In genomic region chr4:144583658-144584057, GRCh38 we compare ENCODE assay signal across 14 cellular contexts.
DNase-seq lines count a peak whose midpoint lies in the region; ATAC-seq and TF ChIP-seq lines count a peak whose summit lies in the region.
"Had no signal": no experiment of that assay in that cellular context is flagged by ENCODE, and none has a peak within 500 bp of the region (broad histone marks: within the 10 kb centered on the region; RNA-seq: fewer than 3 reads in every experiment).

No MANE protein-coding gene starts in this region.

- H3K27ac ChIP-seq in upper lobe of left lung = peak overlapping the region in 2 of 4 donors; percentile 2 to 36
- H3K27ac ChIP-seq: foreskin keratinocyte had no signal

- CTCF ChIA-PET in WTC11 (lab: Charles Lee) = no interaction called here

- H2AFZ ChIP-seq in Loucy (ENCODE audit: low read length) = peak overlapping the region; percentile 71; the same call in 1 of the 2 replicates

- H3K9ac ChIP-seq in Loucy (ENCODE audit: low read depth, low read length, poor library complexity, severe bottlenecking) = no peak overlapping the region

- TF ChIP-seq POLR2A in upper lobe of left lung (IDR thresholded peaks at IDR 0.05) = no peak

- ATAC-seq in upper lobe of left lung (ENCODE audit: low FRiP score in 2 of 2) (peak; percentile 51 to 68), GM21447 (IDR thresholded peaks at IDR 0.05; ENCODE audit: unreplicated experiment) (no peak), WTC11 (no peak)
- ATAC-seq: activated naive CD8-positive, alpha-beta T cell treated with anti-CD3 and anti-CD28 coated beads, Interleukin-2, amount 50 U/mL, for 24 hours; foreskin keratinocyte had no signal

- H3K4me1 ChIP-seq in Loucy (ENCODE audit: insufficient read depth, low read length, poor library complexity, severe bottlenecking) (peaks cover 9% of the 10 kb centered on the region), upper lobe of left lung (peaks cover 0 to 10% (median 0%) of the 10 kb centered on the region in 4 donors)

- H3K79me2 ChIP-seq in Loucy (ENCODE audit: insufficient read depth, low read length) = no peaks in the 10 kb centered on the region

- POLR2A ChIA-PET in WTC11 (lab: Charles Lee) = no interaction called here

- no peak overlapping the region for H3K4me2 ChIP-seq in Loucy (ENCODE audit: low read depth, low read length, poor library complexity, severe bottlenecking)

- no peaks in the 10 kb centered on the region for H3F3A ChIP-seq in Loucy (ENCODE audit: low read depth)

- peaks cover 7% of the 10 kb centered on the region for H3K9me3 Mint-ChIP-seq in chondrocyte (ENCODE audit: low read depth)
- peaks cover 23% of the 10 kb centered on the region for H3K9me3 Mint-ChIP-seq in WTC11

- no peak overlapping the region for H3K4me3 Mint-ChIP-seq in chondrocyte (ENCODE audit: unreplicated experiment)
- no peak overlapping the region for H3K4me3 Mint-ChIP-seq in WTC11
- H3K4me3 Mint-ChIP-seq: activated naive CD8-positive, alpha-beta T cell treated with anti-CD3 and anti-CD28 coated beads, Interleukin-2, amount 50 U/mL, for 24 hours; CD8-positive, alpha-beta memory T cell had no signal

- peaks cover 3% of the 10 kb centered on the region for H3K36me3 Mint-ChIP-seq in chondrocyte (ENCODE audit: low read depth)
- peaks cover 11% of the 10 kb centered on the region for H3K36me3 Mint-ChIP-seq in WTC11
- H3K36me3 Mint-ChIP-seq: CD8-positive, alpha-beta memory T cell had no signal

- H3K9me2 ChIP-seq in Loucy (replicated peaks; ENCODE audit: low read depth, low read length) = no peaks in the 10 kb centered on the region

- peak in 1 of 4 donors; percentile 23 for TF ChIP-seq EP300 in upper lobe of left lung (IDR thresholded peaks at IDR 0.05)

- peak overlapping the region; percentile 81 for H3K27ac Mint-ChIP-seq in chondrocyte (ENCODE audit: unreplicated experiment)
- H3K27ac Mint-ChIP-seq in WTC11 = no peak overlapping the region
- H3K27ac Mint-ChIP-seq: activated naive CD8-positive, alpha-beta T cell treated with anti-CD3 and anti-CD28 coated beads, Interleukin-2, amount 50 U/mL, for 24 hours; CD8-positive, alpha-beta memory T cell had no signal

- H4K20me1 ChIP-seq in Loucy (ENCODE audit: insufficient read depth, low read length, poor library complexity, severe bottlenecking) = no peaks in the 10 kb centered on the region

- H3K27me3 Mint-ChIP-seq in chondrocyte (ENCODE audit: low read depth) (no peaks in the 10 kb centered on the region), WTC11 (ENCODE audit: low read depth) (no peaks in the 10 kb centered on the region)
- H3K27me3 Mint-ChIP-seq: activated naive CD8-positive, alpha-beta T cell treated with anti-CD3 and anti-CD28 coated beads, Interleukin-2, amount 50 U/mL, for 24 hours had no signal

- H3K9me3 ChIP-seq in Loucy (ENCODE audit: insufficient read depth, low read depth, low read length) = peaks cover 6% of the 10 kb centered on the region; the same call in 1 of the 2 replicates
- no peaks in the 10 kb centered on the region for H3K9me3 ChIP-seq in upper lobe of left lung

- H3K4me3 ChIP-seq in Loucy (ENCODE audit: low read length, poor library complexity, severe bottlenecking) (no peak overlapping the region), upper lobe of left lung (no peak overlapping the region)

- DNase-seq in chondrocyte (ENCODE audit: low spot score) (no peak), kidney glomerular epithelial cell (lab: John Stamatoyannopoulos, UW) (peak; percentile 86), upper lobe of left lung (no peak), MV-4-11 (lab: John Stamatoyannopoulos, UW) (no peak), WTC11 (ENCODE audit: low spot score) (no peak)
- DNase-seq: activated CD4-positive, alpha-beta T cell treated with anti-CD3 and anti-CD28 coated beads for 1 hour; activated naive CD8-positive, alpha-beta T cell treated with anti-CD3 and anti-CD28 coated beads, Interleukin-2, amount 50 U/mL, for 24 hours; CD8-positive, alpha-beta memory T cell; cortex of kidney; NCI-H1436 treated with DMSO at 0.1 percent for 48 hours; T-helper 1 cell had no signal

- TF ChIP-seq CTCF in Loucy (conservative IDR thresholded peaks at IDR 0.05; ENCODE audit: low read length) = no peak
- no peak for TF ChIP-seq CTCF in chondrocyte (IDR thresholded peaks at IDR 0.05)
- TF ChIP-seq CTCF in upper lobe of left lung (IDR thresholded peaks at IDR 0.05) = no peak
- TF ChIP-seq CTCF in WTC11 (IDR thresholded peaks at IDR 0.05) = no peak

- H3K36me3 ChIP-seq in Loucy (ENCODE audit: insufficient read depth, low read length) (no peaks in the 10 kb centered on the region), upper lobe of left lung (no peaks in the 10 kb centered on the region)

- H3K4me1 Mint-ChIP-seq in chondrocyte (ENCODE audit: low read depth) (peaks cover 69% of the 10 kb centered on the region), WTC11 (no peaks in the 10 kb centered on the region; the same call in 1 of the 2 replicates)
- H3K4me1 Mint-ChIP-seq: activated naive CD8-positive, alpha-beta T cell treated with anti-CD3 and anti-CD28 coated beads, Interleukin-2, amount 50 U/mL, for 24 hours; CD8-positive, alpha-beta memory T cell had no signal

- no peaks in the 10 kb centered on the region for H3K27me3 ChIP-seq in Loucy (ENCODE audit: insufficient read depth, low read length, poor library complexity, severe bottlenecking)
- no peaks in the 10 kb centered on the region for H3K27me3 ChIP-seq in upper lobe of left lung
- H3K27me3 ChIP-seq: foreskin keratinocyte had no signal

TF ChIP-seq in WTC11, 78 proteins besides CTCF, POLR2A, EP300 and RAD21 (continues in another document):
- no peak for TF ChIP-seq ARID4B (CRISPR knock-in tag; IDR thresholded peaks at IDR 0.05; ENCODE audit: borderline replicate concordance)
- TF ChIP-seq, protein P1, sequence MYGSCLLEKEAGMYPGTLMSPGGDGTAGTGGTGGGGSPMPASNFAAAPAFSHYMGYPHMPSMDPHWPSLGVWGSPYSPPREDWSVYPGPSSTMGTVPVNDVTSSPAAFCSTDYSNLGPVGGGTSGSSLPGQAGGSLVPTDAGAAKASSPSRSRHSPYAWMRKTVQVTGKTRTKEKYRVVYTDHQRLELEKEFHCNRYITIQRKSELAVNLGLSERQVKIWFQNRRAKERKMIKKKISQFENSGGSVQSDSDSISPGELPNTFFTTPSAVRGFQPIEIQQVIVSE (CRISPR knock-in tag; IDR thresholded peaks at IDR 0.05; ENCODE audit: borderline replicate concordance) = no peak
- TF ChIP-seq ATF6 (CRISPR knock-in tag; IDR thresholded peaks at IDR 0.05) = no peak

Comparison
In these comparisons a context has a peak if more than half of its experiments do, and no peak if none do; other contexts are left out.
1. ATAC-seq: peak in upper lobe of left lung (2 of 2); none in GM21447 (single experiment) and WTC11 (single experiment).